20 cellular contexts compared by ENCODE assay signal in genomic region chr2:105721991-105722511, GRCh38.
"Had no signal": no experiment of that assay in that cellular context is flagged by ENCODE, and none has a peak within 500 bp of the region (broad histone marks: within the 10 kb centered on the region; RNA-seq: fewer than 3 reads in every experiment).

No MANE protein-coding gene starts in this region.

- H3K4me3 Mint-ChIP-seq: activated naive CD4-positive, alpha-beta T cell treated with anti-CD3 and anti-CD28 coated beads, Interleukin-2, amount 50 U/mL, for 24 hours; dendritic cell treated with granulocyte-macrophage colony-stimulating factor and Interleukin-4, amounts not matched to agents 40 ng/mL and 50 ng/mL, for 4 days; immature natural killer cell; neural crest cell; stimulated activated naive B cell treated with anti-CD40 and anti-IgM and Interleukin-4, amounts not matched to agents 10 μg/mL and 1 μg/mL and 100 μg/mL, for 72 hours had no signal

- H3K27me3 Mint-ChIP-seq: activated naive CD4-positive, alpha-beta T cell treated with anti-CD3 and anti-CD28 coated beads, Interleukin-2, amount 50 U/mL, for 24 hours; stimulated activated naive B cell treated with anti-CD40 and anti-IgM and Interleukin-4, amounts not matched to agents 10 μg/mL and 1 μg/mL and 100 μg/mL, for 72 hours had no signal

- DNase-seq: activated CD4-positive, alpha-beta T cell treated with anti-CD3 and anti-CD28 coated beads for 4 hours; activated gamma-delta T cell; amniotic stem cell; effector CD8-positive, alpha-beta T cell; immature natural killer cell; kidney glomerular epithelial cell; left ventricle myocardium inferior; mammary epithelial cell; retina; spleen; stimulated activated CD4-positive, alpha-beta T cell treated with anti-CD3 and anti-CD28 coated beads, Interleukin-4, amount 100 ng/mL, for 4 hours; stimulated activated naive B cell treated with anti-CD40 and anti-IgM and Interleukin-4, amounts not matched to agents 10 μg/mL and 1 μg/mL and 100 μg/mL, for 72 hours; T1000; uterus had no signal

- H3K4me1 Mint-ChIP-seq: activated naive CD4-positive, alpha-beta T cell treated with anti-CD3 and anti-CD28 coated beads, Interleukin-2, amount 50 U/mL, for 24 hours; immature natural killer cell; neural crest cell had no signal

- ATAC-seq: esophagus mucosa; gastroesophageal sphincter; SK-N-SH treated with all-trans-retinoic acid at 6 μM for 48 hours; stimulated activated naive B cell treated with anti-CD40 and anti-IgM and Interleukin-4, amounts not matched to agents 10 μg/mL and 1 μg/mL and 100 μg/mL, for 72 hours had no signal

- H3K27ac Mint-ChIP-seq: activated naive CD4-positive, alpha-beta T cell treated with anti-CD3 and anti-CD28 coated beads, Interleukin-2, amount 50 U/mL, for 24 hours; dendritic cell treated with granulocyte-macrophage colony-stimulating factor and Interleukin-4, amounts not matched to agents 40 ng/mL and 50 ng/mL, for 4 days; immature natural killer cell; stimulated activated naive B cell treated with anti-CD40 and anti-IgM and Interleukin-4, amounts not matched to agents 10 μg/mL and 1 μg/mL and 100 μg/mL, for 72 hours had no signal
